ENCODE assay signal across 31 cellular contexts in genomic region chr14:88981948-88982347, GRCh38.
"Had no signal": no experiment of that assay in that cellular context is flagged by ENCODE, and none has a peak within 500 bp of the region (broad histone marks: within the 10 kb centered on the region; RNA-seq: fewer than 3 reads in every experiment).

No MANE protein-coding gene starts in this region.

- H3K4me1 ChIP-seq: colonic mucosa, esophagus muscularis mucosa, gastrocnemius medialis, heart left ventricle had no signal

- H3K9me3 ChIP-seq: colonic mucosa, gastrocnemius medialis had no signal

- DNase-seq: activated B cell treated with CpG ODN at 0.5 μM for 24 hours; activated CD4-positive, alpha-beta T cell treated with anti-CD3 and anti-CD28 coated beads for 48 hours; activated CD4-positive, alpha-beta T cell treated with anti-CD3 and anti-CD28 coated beads, Interleukin-2, amount 50 U/mL, for 1 hour; activated CD4-positive, alpha-beta T cell treated with anti-CD3 and anti-CD28 coated beads, Interleukin-2, amount 50 U/mL, for 48 hours; activated CD8-positive, alpha-beta memory T cell treated with anti-CD3 and anti-CD28 coated beads for 24 hours; activated CD8-positive, alpha-beta T cell treated with anti-CD3 and anti-CD28 coated beads for 36 hours; activated effector memory CD4-positive, alpha-beta T cell treated with Interleukin-2 at 50 U/mL for 16 hours; activated gamma-delta T cell treated with Interleukin-2 at 50 U/mL for 16 hours; activated naive CD4-positive, alpha-beta T cell treated with anti-CD3 and anti-CD28 coated beads, Interleukin-2, amount 50 U/mL, for 16 hours; activated naive CD4-positive, alpha-beta T cell treated with Interleukin-2 at 50 U/mL for 16 hours; activated T-cell treated with anti-CD3 and anti-CD28 coated beads, Interleukin-2, amount 50 U/mL, for 4 hours; amniotic stem cell; anterior cingulate cortex; central memory CD4-positive, alpha-beta T cell; cerebellar nuclear complex; colonic mucosa; effector memory CD8-positive, alpha-beta T cell; erythroblast; foreskin keratinocyte; gastrocnemius medialis; glutamatergic neuron; heart left ventricle; T-helper 1 cell; T-helper 17 cell; T1000; WERI-Rb-1 had no signal

- ATAC-seq: activated CD4-positive, CD25-positive, alpha-beta regulatory T cell treated with anti-CD3 and anti-CD28 coated beads, Interleukin-2, amount 50 U/mL, for 24 hours; activated CD8-positive, alpha-beta T cell treated with anti-CD3 and anti-CD28 coated beads for 36 hours; activated T-cell treated with anti-CD3 and anti-CD28 coated beads, Interleukin-2, amount 50 U/mL, for 4 hours; activated T-helper 17 cell treated with anti-CD3 and anti-CD28 coated beads, Interleukin-2, amount 50 U/mL, for 72 hours; effector memory CD8-positive, alpha-beta T cell; foreskin keratinocyte; gastrocnemius medialis; heart left ventricle; T-helper 17 cell had no signal

- H3K27me3 ChIP-seq: colonic mucosa had no signal

- H3K36me3 ChIP-seq: cardiac muscle cell, colonic mucosa, esophagus muscularis mucosa, gastrocnemius medialis, heart left ventricle, WERI-Rb-1 had no signal

- H3K27ac ChIP-seq: cardiac muscle cell, colonic mucosa, esophagus muscularis mucosa, foreskin keratinocyte, gastrocnemius medialis, heart left ventricle, WERI-Rb-1 had no signal

- H3K4me3 ChIP-seq: cardiac muscle cell, colonic mucosa, esophagus muscularis mucosa, gastrocnemius medialis, heart left ventricle had no signal

- FAIRE-seq: astrocyte had no signal
